ENCODE assay signal across 1 cellular context in genomic region chr3:152177757-152178156, GRCh38.
TF ChIP-seq lines count a peak whose summit lies in the region.

No MANE protein-coding gene starts in this region.

TF ChIP-seq in GM12878, 131 proteins besides CTCF, POLR2A, EP300 and RAD21 (continued from another document):
- TF ChIP-seq RAD51 (IDR thresholded peaks at IDR 0.05) (no peak), BCL3 (IDR thresholded peaks at IDR 0.05; ENCODE audit: borderline replicate concordance, insufficient read depth, low read depth, low read length, poor library complexity, severe bottlenecking) (no peak), CBX5 (IDR thresholded peaks at IDR 0.05; ENCODE audit: low read depth) (no peak), ZZZ3 (IDR thresholded peaks at IDR 0.05; ENCODE audit: control insufficient read depth, insufficient read length, low read depth) (no peak), JUND (IDR thresholded peaks at IDR 0.05; ENCODE audit: low read depth, low read length) (no peak), TARDBP (IDR thresholded peaks at IDR 0.05; ENCODE audit: borderline replicate concordance) (no peak), EZH2 (IDR thresholded peaks at IDR 0.05; ENCODE audit: borderline replicate concordance, control insufficient read depth, low read depth, low read length) (no peak), MTA3 (IDR thresholded peaks at IDR 0.05; ENCODE audit: borderline replicate concordance, low read length) (no peak), RFX5 (IDR thresholded peaks at IDR 0.05; ENCODE audit: low read depth, low read length) (no peak), MAX (IDR thresholded peaks at IDR 0.05; ENCODE audit: low read depth, low read length) (no peak), NR2F1 (conservative IDR thresholded peaks at IDR 0.05) (peak; percentile 54), TCF7 (IDR thresholded peaks at IDR 0.05; ENCODE audit: borderline replicate concordance) (no peak)
